ENCODE assay signal across 7 cellular contexts in genomic region chr19:42229855-42230331, GRCh38. TPM values are rescaled to one million over a fixed set of nuclear protein-coding genes. Genes with fewer than 3 reads are reported as not detected.
A peak's percentile ranks its signal among the peaks of the same experiment; 100 is the strongest.
DNase-seq lines count a peak whose midpoint lies in the region; ATAC-seq, FAIRE-seq and TF ChIP-seq lines count a peak whose summit lies in the region.
"Had no signal": no experiment of that assay in that cellular context is flagged by ENCODE, and none has a peak within 500 bp of the region (broad histone marks: within the 10 kb centered on the region; RNA-seq: fewer than 3 reads in every experiment).

No MANE protein-coding gene starts in this region.

- H3K9me3 ChIP-seq in astrocyte (ENCODE audit: insufficient read depth, low read depth, low read length), result no peaks in the 10 kb centered on the region
- H3K9me3 ChIP-seq: BLaER1 had no signal

- no peak overlapping the region for H2AFZ ChIP-seq in astrocyte (ENCODE audit: low read depth, low read length)

- H3K27me3 ChIP-seq in astrocyte (ENCODE audit: insufficient read depth, low read length), result no peaks in the 10 kb centered on the region
- H3K27me3 ChIP-seq: BLaER1 had no signal

- no peaks in the 10 kb centered on the region for H3K9me3 Mint-ChIP-seq in activated naive CD4-positive, alpha-beta T cell treated with anti-CD3 and anti-CD28 coated beads, Interleukin-2, amount 10 ng/mL, durations not matched to agents 7 days and 5 days
- no peaks in the 10 kb centered on the region for H3K9me3 Mint-ChIP-seq in astrocyte (ENCODE audit: unreplicated experiment)
- no peaks in the 10 kb centered on the region for H3K9me3 Mint-ChIP-seq in stimulated activated memory B cell treated with anti-CD40 and anti-IgM and Interleukin-4, amounts not matched to agents 10 μg/mL and 1 μg/mL and 100 μg/mL, for 72 hours

- H3K27me3 Mint-ChIP-seq in activated naive CD4-positive, alpha-beta T cell treated with anti-CD3 and anti-CD28 coated beads, Interleukin-2, amount 10 ng/mL, durations not matched to agents 7 days and 5 days, result no peaks in the 10 kb centered on the region
- H3K27me3 Mint-ChIP-seq in astrocyte (ENCODE audit: low read depth, unreplicated experiment), result no peaks in the 10 kb centered on the region
- no peaks in the 10 kb centered on the region for H3K27me3 Mint-ChIP-seq in stimulated activated memory B cell treated with anti-CD40 and anti-IgM and Interleukin-4, amounts not matched to agents 10 μg/mL and 1 μg/mL and 100 μg/mL, for 72 hours

- H3K36me3 ChIP-seq in astrocyte (ENCODE audit: insufficient read depth, low read length), result peaks cover 43% of the 10 kb centered on the region

- no peak overlapping the region for H3K9ac ChIP-seq in astrocyte (ENCODE audit: low read length)
- H3K9ac ChIP-seq: BLaER1 had no signal

- DNase-seq in activated naive CD4-positive, alpha-beta T cell treated with anti-CD3 and anti-CD28 coated beads, Interleukin-2, amount 10 ng/mL, durations not matched to agents 7 days and 5 days, result no peak
- no peak for DNase-seq in activated naive CD4-positive, alpha-beta T cell treated with Interleukin-2 at 50 U/mL for 16 hours
- no peak for DNase-seq in astrocyte (ENCODE audit: low read depth)

- H3K27ac Mint-ChIP-seq in activated naive CD4-positive, alpha-beta T cell treated with anti-CD3 and anti-CD28 coated beads, Interleukin-2, amount 10 ng/mL, durations not matched to agents 7 days and 5 days, result peak overlapping the region; percentile 38
- peak overlapping the region; percentile 69 for H3K27ac Mint-ChIP-seq in astrocyte (ENCODE audit: unreplicated experiment)
- H3K27ac Mint-ChIP-seq in stimulated activated memory B cell treated with anti-CD40 and anti-IgM and Interleukin-4, amounts not matched to agents 10 μg/mL and 1 μg/mL and 100 μg/mL, for 72 hours, result peak overlapping the region; percentile 30

- peaks cover 15% of the 10 kb centered on the region for H3K4me1 Mint-ChIP-seq in activated naive CD4-positive, alpha-beta T cell treated with anti-CD3 and anti-CD28 coated beads, Interleukin-2, amount 10 ng/mL, durations not matched to agents 7 days and 5 days
- H3K4me1 Mint-ChIP-seq in astrocyte (ENCODE audit: low read depth, unreplicated experiment), result peaks cover 15% of the 10 kb centered on the region
- peaks cover 24% of the 10 kb centered on the region for H3K4me1 Mint-ChIP-seq in stimulated activated memory B cell treated with anti-CD40 and anti-IgM and Interleukin-4, amounts not matched to agents 10 μg/mL and 1 μg/mL and 100 μg/mL, for 72 hours

- no peak for TF ChIP-seq CTCF in astrocyte (IDR thresholded peaks at IDR 0.05; ENCODE audit: insufficient read depth, low read depth, low read length)

- no peak overlapping the region for H3K4me3 Mint-ChIP-seq in activated naive CD4-positive, alpha-beta T cell treated with anti-CD3 and anti-CD28 coated beads, Interleukin-2, amount 10 ng/mL, durations not matched to agents 7 days and 5 days
- peak overlapping the region; percentile 5 for H3K4me3 Mint-ChIP-seq in astrocyte (ENCODE audit: unreplicated experiment)
- H3K4me3 Mint-ChIP-seq in stimulated activated memory B cell treated with anti-CD40 and anti-IgM and Interleukin-4, amounts not matched to agents 10 μg/mL and 1 μg/mL and 100 μg/mL, for 72 hours, result no peak overlapping the region

- H3K27ac ChIP-seq in astrocyte (ENCODE audit: low read depth, low read length), result no peak overlapping the region
- H3K27ac ChIP-seq: BLaER1 had no signal

- peaks cover 70% of the 10 kb centered on the region for H3K36me3 Mint-ChIP-seq in activated naive CD4-positive, alpha-beta T cell treated with anti-CD3 and anti-CD28 coated beads, Interleukin-2, amount 10 ng/mL, durations not matched to agents 7 days and 5 days
- H3K36me3 Mint-ChIP-seq in astrocyte (ENCODE audit: low read depth, unreplicated experiment), result peaks cover 37% of the 10 kb centered on the region
- peaks cover 65% of the 10 kb centered on the region for H3K36me3 Mint-ChIP-seq in stimulated activated memory B cell treated with anti-CD40 and anti-IgM and Interleukin-4, amounts not matched to agents 10 μg/mL and 1 μg/mL and 100 μg/mL, for 72 hours

- CTCF ChIA-PET in activated naive CD4-positive, alpha-beta T cell treated with anti-CD3 and anti-CD28 coated beads, Interleukin-2, amount 10 ng/mL, durations not matched to agents 7 days and 5 days (lab: Charles Lee), result interaction anchor here (0.9 to 1.8 kb wide), 2 partner anchors 32 to 50 kb away, joined by 3 to 7 read pairs; no protein-coding TSS in a partner anchor

- no peak overlapping the region for H3K4me3 ChIP-seq in astrocyte (ENCODE audit: insufficient read depth, low read depth, low read length)
- H3K4me3 ChIP-seq: BLaER1 had no signal

- FAIRE-seq in astrocyte (lab: Jason Lieb, UNC), result no peak

- no peak overlapping the region for H3K4me2 ChIP-seq in astrocyte (ENCODE audit: low read length)
- H3K4me2 ChIP-seq: BLaER1 had no signal

- ATAC-seq in stimulated activated memory B cell treated with anti-CD40 and anti-IgM and Interleukin-4, amounts not matched to agents 10 μg/mL and 1 μg/mL and 100 μg/mL, for 72 hours, result no peak
- ATAC-seq in HG02885 (IDR thresholded peaks at IDR 0.05; ENCODE audit: poor library complexity, unreplicated experiment) (no peak), GM21528 (IDR thresholded peaks at IDR 0.05; ENCODE audit: low FRiP score, unreplicated experiment) (no peak)

- H3K79me2 ChIP-seq in astrocyte (ENCODE audit: insufficient read depth, low read length), result peaks cover 67% of the 10 kb centered on the region

- H4K20me1 ChIP-seq in astrocyte (ENCODE audit: insufficient read depth, low read length), result peaks cover 94% of the 10 kb centered on the region

- H3K4me1 ChIP-seq in astrocyte (ENCODE audit: insufficient read depth, low read length), result peaks cover 8% of the 10 kb centered on the region

RNA-seq across cellular contexts. Expression of gene ZNF526, which starts 9.8 kb away (rescaled TPM):
- total RNA-seq in astrocyte, result 20.2 and 21.6 TPM in 2 replicates

RNA-seq across cellular contexts. Expression of gene DEDD2, which starts 12.4 kb away (rescaled TPM):
- total RNA-seq in astrocyte, result 24.4 and 26.1 TPM in 2 replicates

RNA-seq across cellular contexts. Expression of gene GSK3A, which starts 12.5 kb away (rescaled TPM):
- total RNA-seq in astrocyte, result 49.5 and 50.3 TPM in 2 replicates

RNA-seq across cellular contexts. Expression of gene ERF, which starts 25.0 kb away (rescaled TPM):
- 108 TPM in 2 replicates for total RNA-seq in astrocyte

RNA-seq across cellular contexts. Expression of gene CIC, which starts 39.2 kb away (rescaled TPM):
- total RNA-seq in astrocyte, result 73.4 and 78.5 TPM in 2 replicates
